8 cellular contexts compared by ENCODE assay signal in the genomic region with DNA sequence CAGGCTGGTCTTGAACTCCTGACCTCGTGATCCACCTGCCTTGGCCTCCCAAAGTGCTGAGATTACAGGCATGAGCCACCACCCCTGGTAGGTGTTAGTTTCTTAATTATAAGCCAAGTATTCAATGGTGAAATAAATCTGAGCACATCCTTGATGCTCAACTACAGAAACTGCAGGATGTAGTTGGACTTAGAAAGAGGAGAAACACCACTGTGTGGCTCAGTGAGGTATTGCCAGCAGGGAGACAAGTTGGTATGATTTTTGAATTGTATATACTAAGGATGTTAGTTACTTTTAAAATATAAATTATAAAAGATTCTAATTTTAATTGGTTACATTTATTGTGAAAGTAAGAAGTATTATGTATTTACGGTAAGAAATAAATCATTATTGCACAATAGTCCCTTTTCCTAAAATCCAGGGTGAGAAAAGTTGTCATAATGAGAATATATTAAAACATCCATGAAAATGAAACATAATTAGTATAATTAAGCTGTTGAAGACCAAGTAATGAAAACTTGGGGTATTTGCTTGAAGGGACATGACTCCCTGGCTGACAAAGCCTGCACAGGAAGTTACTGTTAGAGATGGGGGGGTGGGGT. TPM values are rescaled to one million over a fixed set of nuclear protein-coding genes. Genes with fewer than 3 reads are reported as not detected.
DNase-seq lines count a peak whose midpoint lies in the region; ATAC-seq and TF ChIP-seq lines count a peak whose summit lies in the region.

No MANE protein-coding gene starts in this region.

- H3K27me3 ChIP-seq in spleen (replicated peaks in 1 of 7), result no peaks in the 10 kb centered on the region
- H3K27me3 ChIP-seq in CD8-positive, alpha-beta memory T cell (ENCODE audit: insufficient read depth, low read length, poor library complexity, severe bottlenecking), result no peaks in the 10 kb centered on the region

- in situ Hi-C loops in astrocyte of the spinal cord (cut with HindIII; ENCODE audit: low sequenced_read_pairs), result no loop called here

- WGBS in spleen, 5 donors, result 51 to 99% (median 87%) methylated on average over 2 of the region's 2 CpGs

- no peaks in the 10 kb centered on the region for H3K9me3 Mint-ChIP-seq in nephron
- H3K9me3 Mint-ChIP-seq in CD8-positive, alpha-beta memory T cell, result no peaks in the 10 kb centered on the region

- peak; percentile 1 for DNase-seq in HS-5 (ENCODE audit: low read depth)
- DNase-seq in astrocyte of the spinal cord (ENCODE audit: low read depth, low spot score), result peak; percentile 45
- DNase-seq in spleen, result no peak
- no peak for DNase-seq in CD8-positive, alpha-beta memory T cell
- no peak for DNase-seq in middle frontal gyrus (ENCODE audit: extremely low spot score, low spot score)

- POLR2A ChIA-PET in CD8-positive, alpha-beta memory T cell (lab: Charles Lee), result no interaction called here

- no peak for TF ChIP-seq POLR2A in spleen (IDR thresholded peaks at IDR 0.05)

- intact Hi-C loops in spleen (cut with DNase I; ENCODE audit: low total_unique reads), result no loop called here

- peaks cover 0 to 85% (median 26%) of the 10 kb centered on the region in 6 donors for H3K36me3 ChIP-seq in spleen
- H3K36me3 ChIP-seq in CD8-positive, alpha-beta memory T cell (ENCODE audit: insufficient read depth, low read length), result no peaks in the 10 kb centered on the region

- no peaks in the 10 kb centered on the region for H3K27me3 Mint-ChIP-seq in nephron (ENCODE audit: low read depth)
- no peaks in the 10 kb centered on the region for H3K27me3 Mint-ChIP-seq in CD8-positive, alpha-beta memory T cell

- H3K4me1 ChIP-seq in spleen, result no peaks in the 10 kb centered on the region
- H3K4me1 ChIP-seq in CD8-positive, alpha-beta memory T cell (ENCODE audit: insufficient read depth, low read length), result no peaks in the 10 kb centered on the region

- no peaks in the 10 kb centered on the region for H3K9me3 ChIP-seq in spleen
- no peaks in the 10 kb centered on the region for H3K9me3 ChIP-seq in CD8-positive, alpha-beta memory T cell (ENCODE audit: low read length)

- CTCF ChIA-PET in CD8-positive, alpha-beta memory T cell (lab: Charles Lee), result interaction anchor here (1.2 to 3.0 kb wide), 2 partner anchors 17 to 110 kb away, joined by 8 read pairs; a partner anchor contains a TSS

- no peak overlapping the region for H3K27ac Mint-ChIP-seq in nephron
- H3K27ac Mint-ChIP-seq in CD8-positive, alpha-beta memory T cell, result no peak overlapping the region

- H3K4me1 Mint-ChIP-seq in nephron, result no peaks in the 10 kb centered on the region
- H3K4me1 Mint-ChIP-seq in CD8-positive, alpha-beta memory T cell, result peaks cover 0 to 1% (median 0%) of the 10 kb centered on the region in 3 donors

- peaks cover 27% of the 10 kb centered on the region for H3K36me3 Mint-ChIP-seq in nephron (ENCODE audit: low read depth)
- H3K36me3 Mint-ChIP-seq in CD8-positive, alpha-beta memory T cell, result peaks cover 10 to 68% (median 25%) of the 10 kb centered on the region in 3 donors

- no peak overlapping the region for H3K4me3 ChIP-seq in astrocyte of the spinal cord (ENCODE audit: low read depth, low read length)
- no peak overlapping the region for H3K4me3 ChIP-seq in spleen
- H3K4me3 ChIP-seq in CD8-positive, alpha-beta memory T cell (ENCODE audit: low read length), result no peak overlapping the region

- H3K27ac ChIP-seq in spleen, result no peak overlapping the region
- H3K27ac ChIP-seq in CD8-positive, alpha-beta memory T cell (ENCODE audit: low read depth, low read length), result no peak overlapping the region

- H3K4me3 Mint-ChIP-seq in nephron, result no peak overlapping the region
- no peak overlapping the region for H3K4me3 Mint-ChIP-seq in CD8-positive, alpha-beta memory T cell

- peak; percentile 30; the same call in 1 of the 2 replicates for TF ChIP-seq CTCF in GM12874 (IDR thresholded peaks at IDR 0.05; ENCODE audit: insufficient read depth, low read depth, low read length)
- TF ChIP-seq CTCF in astrocyte of the spinal cord (IDR thresholded peaks at IDR 0.05; ENCODE audit: low read depth, low read length), result peak; percentile 59
- peak; percentile 49 to 61 (median 53) for TF ChIP-seq CTCF in nephron (IDR thresholded peaks at IDR 0.05; ENCODE audit: unreplicated experiment in 3 of 3)
- peak in 3 of 11 experiments; percentile 15 to 23 (median 22) for TF ChIP-seq CTCF in spleen (IDR thresholded peaks at IDR 0.05 in 8 of 11, conservative IDR thresholded peaks at IDR 0.05 in 3 of 11)

- no peak for ATAC-seq in HG03432 (IDR thresholded peaks at IDR 0.05; ENCODE audit: unreplicated experiment)

RNA-seq across cellular contexts. Expression of a gene that starts 17.6 kb away (rescaled TPM):
- total RNA-seq in spleen, result 10 to 100 TPM in 4 of 7 donors, 1 to 10 TPM in 3; 6.0 to 19.1 (median 11.2) TPM
- 10 to 100 TPM in 2 of 3 donors, 1 to 10 TPM in 1; 6.2 to 15.0 (median 12.0) TPM for polyA plus RNA-seq in spleen
- total RNA-seq in CD8-positive, alpha-beta memory T cell, result 1 to 10 TPM; 7.1 to 7.3 TPM
- polyA plus RNA-seq in CD8-positive, alpha-beta memory T cell, result 14.7 TPM

RNA-seq across cellular contexts. Expression of a gene that starts 23.2 kb away (rescaled TPM):
- 100 to 1,000 TPM in 5 of 7 donors, 10 to 100 TPM in 2; 65.9 to 349 (median 173) TPM for total RNA-seq in spleen
- polyA plus RNA-seq in spleen, result 10 to 100 TPM; 15.4 to 37.1 (median 26.0) TPM
- total RNA-seq in CD8-positive, alpha-beta memory T cell, result 1 to 10 TPM; 5.1 to 6.0 TPM
- 35.8 TPM for polyA plus RNA-seq in CD8-positive, alpha-beta memory T cell

RNA-seq across cellular contexts. Expression of a gene that starts 33.5 kb away (rescaled TPM):
- 1,000 to 10,000 TPM; 1,001 to 1,609 (median 1,342) TPM for total RNA-seq in spleen
- 1,000 to 10,000 TPM; 3,955 to 4,556 (median 4,295) TPM for polyA plus RNA-seq in spleen
- total RNA-seq in CD8-positive, alpha-beta memory T cell, result 1,000 to 10,000 TPM; 1,945 to 2,001 TPM
- 2,302 TPM for polyA plus RNA-seq in CD8-positive, alpha-beta memory T cell

Comparison
In these comparisons a context has a peak if more than half of its experiments do, and no peak if none do; other contexts are left out.
1. DNase-seq: peak in HS-5 (single experiment) and astrocyte of the spinal cord (single experiment); none in spleen (single experiment), CD8-positive, alpha-beta memory T cell (0 of 5) and middle frontal gyrus (single experiment).
2. RNA of a gene that starts 23.2 kb away (total RNA-seq): 65.9 to 349 TPM in spleen; 5.1 to 6.0 TPM in CD8-positive, alpha-beta memory T cell; every median in the first group is over 4 times any median in the second.